ENCODE assay signal across 1 cellular context in genomic region chr10:89337493-89337892, GRCh38.
TF ChIP-seq lines count a peak whose summit lies in the region.

No MANE protein-coding gene starts in this region.

TF ChIP-seq in IMR-90, 13 proteins besides CTCF, POLR2A, EP300 and RAD21 (continued from another document):
- TF ChIP-seq, protein P1, sequence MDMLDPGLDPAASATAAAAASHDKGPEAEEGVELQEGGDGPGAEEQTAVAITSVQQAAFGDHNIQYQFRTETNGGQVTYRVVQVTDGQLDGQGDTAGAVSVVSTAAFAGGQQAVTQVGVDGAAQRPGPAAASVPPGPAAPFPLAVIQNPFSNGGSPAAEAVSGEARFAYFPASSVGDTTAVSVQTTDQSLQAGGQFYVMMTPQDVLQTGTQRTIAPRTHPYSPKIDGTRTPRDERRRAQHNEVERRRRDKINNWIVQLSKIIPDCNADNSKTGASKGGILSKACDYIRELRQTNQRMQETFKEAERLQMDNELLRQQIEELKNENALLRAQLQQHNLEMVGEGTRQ (IDR thresholded peaks at IDR 0.05; ENCODE audit: low read depth, low read length): no peak
- TF ChIP-seq RFX5 (IDR thresholded peaks at IDR 0.05; ENCODE audit: low read depth, low read length) (no peak), MXI1 (IDR thresholded peaks at IDR 0.05; ENCODE audit: borderline replicate concordance, low read depth, low read length) (no peak), SMC3 (IDR thresholded peaks at IDR 0.05; ENCODE audit: low read depth, low read length) (no peak), CEBPB (IDR thresholded peaks at IDR 0.05; ENCODE audit: low read depth, low read length) (no peak), FOS (IDR thresholded peaks at IDR 0.05; ENCODE audit: low read depth, low read length) (no peak), RCOR1 (IDR thresholded peaks at IDR 0.05; ENCODE audit: insufficient replicate concordance, low read length) (no peak), MAFK (IDR thresholded peaks at IDR 0.05; ENCODE audit: low read depth, low read length) (no peak)
